In genomic region chr5:96141749-96142148, GRCh38 we compare ENCODE assay signal across 21 cellular contexts.
A peak's percentile ranks its signal among the peaks of the same experiment; 100 is the strongest.
DNase-seq lines count a peak whose midpoint lies in the region; TF ChIP-seq lines count a peak whose summit lies in the region.
"Had no signal": no experiment of that assay in that cellular context is flagged by ENCODE, and none has a peak within 500 bp of the region (broad histone marks: within the 10 kb centered on the region; RNA-seq: fewer than 3 reads in every experiment).

No MANE protein-coding gene starts in this region.

- H3K4ac ChIP-seq in H9 (ENCODE audit: low read depth, low read length), result no peak overlapping the region

- H3K36me3 Mint-ChIP-seq in H9 (ENCODE audit: insufficient read depth in 1 of 3, low read depth in 3 of 3), result no peaks in the 10 kb centered on the region; a peak in 1 of 7 replicates
- H3K36me3 Mint-ChIP-seq: activated naive CD8-positive, alpha-beta T cell had no signal

- no peak overlapping the region for H3K4me3 Mint-ChIP-seq in H9
- H3K4me3 Mint-ChIP-seq: activated naive CD8-positive, alpha-beta T cell; activated T-cell treated with anti-CD3 and anti-CD28 coated beads, Interleukin-2, amount 50 U/mL, for 72 hours had no signal

- no peaks in the 10 kb centered on the region for H3K27me3 ChIP-seq in adipocyte (replicated peaks; ENCODE audit: control insufficient read depth, insufficient read depth, low read length)
- H3K27me3 ChIP-seq in H9 (ENCODE audit: insufficient read depth, low read length), result no peaks in the 10 kb centered on the region
- no peaks in the 10 kb centered on the region for H3K27me3 ChIP-seq in uterus
- H3K27me3 ChIP-seq: BLaER1 treated with 17β-estradiol and CSF1 and Interleukin-3, amounts not matched to agents 10 nM and 100 nM; gastrocnemius medialis; upper lobe of right lung had no signal

- no peak overlapping the region for H4K91ac ChIP-seq in H9 (ENCODE audit: insufficient read length, low read depth, low read length)

- H3K14ac ChIP-seq in H9 (ENCODE audit: insufficient read depth, low read length), result no peak overlapping the region

- no peak overlapping the region for H2BK20ac ChIP-seq in H9 (ENCODE audit: low read depth, low read length, poor library complexity, severe bottlenecking)

- peaks cover 34% of the 10 kb centered on the region in 2 experiments for H3K4me1 Mint-ChIP-seq in H9

- no peaks in the 10 kb centered on the region for H3K23me2 ChIP-seq in H9 (ENCODE audit: insufficient read length, low read depth, low read length, poor library complexity, severe bottlenecking)

- in situ Hi-C loops in KBM-7 (cut with MboI; ENCODE audit: low pct_unique_long_range_greater_than_20kb, low sequenced_read_pairs), result no loop called here

- no peaks in the 10 kb centered on the region for H4K20me1 ChIP-seq in H9 (ENCODE audit: control insufficient read depth, insufficient read depth, insufficient read length)
- H4K20me1 ChIP-seq: BLaER1 treated with 17β-estradiol and CSF1 and Interleukin-3, amounts not matched to agents 10 nM and 100 nM had no signal

- no peak overlapping the region for H2BK15ac ChIP-seq in H9 (ENCODE audit: low read depth, low read length)

- TF ChIP-seq CTCF in 22Rv1 (IDR thresholded peaks at IDR 0.05) (no peak), fibroblast of the aortic adventitia (IDR thresholded peaks at IDR 0.05; ENCODE audit: insufficient read depth, low read length) (no peak), H9 (conservative IDR thresholded peaks at IDR 0.05) (no peak), uterus (IDR thresholded peaks at IDR 0.05) (no peak)

- H3K18ac ChIP-seq in H9 (ENCODE audit: insufficient read length, low read depth, low read length), result no peak overlapping the region

- no peaks in the 10 kb centered on the region for H3K27me3 Mint-ChIP-seq in H9 (ENCODE audit: low read depth)

- H3K27ac ChIP-seq in 22Rv1 (peak overlapping the region; percentile 52), H9 (ENCODE audit: insufficient read length, low read depth, low read length) (no peak overlapping the region), uterus (no peak overlapping the region)
- H3K27ac ChIP-seq: BLaER1 treated with 17β-estradiol and CSF1 and Interleukin-3, amounts not matched to agents 10 nM and 100 nM; coronary artery; gastrocnemius medialis; lower lobe of right lung; upper lobe of right lung had no signal

- H3K56ac ChIP-seq in H9 (ENCODE audit: insufficient read length, low read depth, low read length), result no peak overlapping the region

- H2BK12ac ChIP-seq in H9 (ENCODE audit: insufficient read length, low read depth, low read length), result no peak overlapping the region

- H2BK5ac ChIP-seq in H9 (ENCODE audit: insufficient read length, low read length), result no peak overlapping the region

- no peaks in the 10 kb centered on the region for H3K9me3 Mint-ChIP-seq in H9
- H3K9me3 Mint-ChIP-seq: activated T-cell treated with anti-CD3 and anti-CD28 coated beads, Interleukin-2, amount 50 U/mL, for 72 hours had no signal

- H3K36me3 ChIP-seq in adipocyte (ENCODE audit: control insufficient read depth, insufficient read depth, low read length, severe bottlenecking) (no peaks in the 10 kb centered on the region), uterus (no peaks in the 10 kb centered on the region)
- H3K36me3 ChIP-seq: BLaER1 treated with 17β-estradiol and CSF1 and Interleukin-3, amounts not matched to agents 10 nM and 100 nM; gastrocnemius medialis; lower lobe of right lung; upper lobe of right lung had no signal

- intact Hi-C loops in uterus (cut with DNase I; ENCODE audit: low total_unique reads), result no loop called here

- no peak overlapping the region for H3K27ac Mint-ChIP-seq in H9
- H3K27ac Mint-ChIP-seq: activated naive CD8-positive, alpha-beta T cell; activated T-cell treated with anti-CD3 and anti-CD28 coated beads, Interleukin-2, amount 50 U/mL, for 72 hours had no signal

- H3K4me1 ChIP-seq in adipocyte (ENCODE audit: control insufficient read depth, insufficient read depth, low read length) (peaks cover 45% of the 10 kb centered on the region), H9 (ENCODE audit: insufficient read depth, low read length) (no peaks in the 10 kb centered on the region), uterus (no peaks in the 10 kb centered on the region)
- H3K4me1 ChIP-seq: gastrocnemius medialis, lower lobe of right lung, upper lobe of right lung had no signal

- H3K9ac ChIP-seq in adipocyte (ENCODE audit: low read length) (no peak overlapping the region), H9 (ENCODE audit: extremely low read depth, insufficient read length, low read length) (no peak overlapping the region)
- H3K9ac ChIP-seq: BLaER1 treated with 17β-estradiol and CSF1 and Interleukin-3, amounts not matched to agents 10 nM and 100 nM had no signal

- no peak overlapping the region for H3K4me2 ChIP-seq in H9 (ENCODE audit: insufficient read depth, insufficient read length, low read length)
- H3K4me2 ChIP-seq: BLaER1 treated with 17β-estradiol and CSF1 and Interleukin-3, amounts not matched to agents 10 nM and 100 nM had no signal

- H4K5ac ChIP-seq in H9 (ENCODE audit: insufficient read length, low read depth, low read length), result no peak overlapping the region

- WGBS in H9 (ENCODE audit: extremely low coverage, insufficient read length, low lambda C conversion rate), result no CpG with 5 or more reads among the region's 4 CpGs

- no peaks in the 10 kb centered on the region for H3K79me1 ChIP-seq in H9 (ENCODE audit: insufficient read depth, low read depth, low read length, poor library complexity, severe bottlenecking)

- no peaks in the 10 kb centered on the region for H3K79me2 ChIP-seq in H9 (ENCODE audit: insufficient read depth, low read length)

- H3T11ph ChIP-seq in H9 (ENCODE audit: low read length), result no peak overlapping the region

- TF ChIP-seq POLR2A in uterus (IDR thresholded peaks at IDR 0.05), result no peak

- no peak overlapping the region for H3K23ac ChIP-seq in H9 (ENCODE audit: insufficient read length, low read depth, low read length)

- H2AFZ ChIP-seq in H9 (ENCODE audit: low read length), result no peak overlapping the region

- H4K8ac ChIP-seq in H9 (replicated peaks; ENCODE audit: insufficient read length, low read depth, low read length), result no peak overlapping the region

- no peak overlapping the region for H2BK120ac ChIP-seq in H9 (ENCODE audit: low read depth, low read length, poor library complexity, severe bottlenecking)

- H3K9me3 ChIP-seq in adipocyte (ENCODE audit: control insufficient read depth, low read length) (peaks cover 3% of the 10 kb centered on the region), H9 (ENCODE audit: control insufficient read depth, low read depth, low read length) (no peaks in the 10 kb centered on the region), uterus (no peaks in the 10 kb centered on the region)
- H3K9me3 ChIP-seq: BLaER1 treated with 17β-estradiol and CSF1 and Interleukin-3, amounts not matched to agents 10 nM and 100 nM; gastrocnemius medialis; lower lobe of right lung; upper lobe of right lung had no signal

- DNase-seq in HCEC 1CT (peak; percentile 15), adipocyte (ENCODE audit: low read depth) (peak; percentile 29), fibroblast of the aortic adventitia (ENCODE audit: low read depth) (peak; percentile 48), H9 (no peak), NCI-H345 (lab: John Stamatoyannopoulos, UW) (no peak), KBM-7 (no peak), uterus (no peak)
- DNase-seq: activated T-cell treated with anti-CD3 and anti-CD28 coated beads, Interleukin-2, amount 50 U/mL, for 72 hours; gastrocnemius medialis; hypothalamus; Kasumi-1; lower lobe of right lung; NCI-H1105; NCI-H524; retina; stimulated activated CD4-positive, alpha-beta T cell treated with anti-CD3 and anti-CD28 coated beads, Interleukin-12 subunit alpha, Interleukin-12 subunit beta, amount 100 ng/mL, for 4 hours; upper lobe of right lung had no signal

- H3K4me3 ChIP-seq in adipocyte (ENCODE audit: low read length) (no peak overlapping the region), fibroblast of the aortic adventitia (ENCODE audit: low read depth, low read length) (no peak overlapping the region), uterus (no peak overlapping the region)
- H3K4me3 ChIP-seq: BLaER1 treated with 17β-estradiol and CSF1 and Interleukin-3, amounts not matched to agents 10 nM and 100 nM; coronary artery; gastrocnemius medialis; lower lobe of right lung; upper lobe of right lung had no signal

- H2AK5ac ChIP-seq in H9 (ENCODE audit: insufficient read length, low read length), result no peak overlapping the region

Comparison
In these comparisons a context has a peak if more than half of its experiments do, and no peak if none do; other contexts are left out.
1. DNase-seq: peak in HCEC 1CT (single experiment), adipocyte (single experiment) and fibroblast of the aortic adventitia (single experiment); none in H9 (single experiment), NCI-H345 (single experiment), KBM-7 (single experiment) and uterus (0 of 2).